In the genomic region with DNA sequence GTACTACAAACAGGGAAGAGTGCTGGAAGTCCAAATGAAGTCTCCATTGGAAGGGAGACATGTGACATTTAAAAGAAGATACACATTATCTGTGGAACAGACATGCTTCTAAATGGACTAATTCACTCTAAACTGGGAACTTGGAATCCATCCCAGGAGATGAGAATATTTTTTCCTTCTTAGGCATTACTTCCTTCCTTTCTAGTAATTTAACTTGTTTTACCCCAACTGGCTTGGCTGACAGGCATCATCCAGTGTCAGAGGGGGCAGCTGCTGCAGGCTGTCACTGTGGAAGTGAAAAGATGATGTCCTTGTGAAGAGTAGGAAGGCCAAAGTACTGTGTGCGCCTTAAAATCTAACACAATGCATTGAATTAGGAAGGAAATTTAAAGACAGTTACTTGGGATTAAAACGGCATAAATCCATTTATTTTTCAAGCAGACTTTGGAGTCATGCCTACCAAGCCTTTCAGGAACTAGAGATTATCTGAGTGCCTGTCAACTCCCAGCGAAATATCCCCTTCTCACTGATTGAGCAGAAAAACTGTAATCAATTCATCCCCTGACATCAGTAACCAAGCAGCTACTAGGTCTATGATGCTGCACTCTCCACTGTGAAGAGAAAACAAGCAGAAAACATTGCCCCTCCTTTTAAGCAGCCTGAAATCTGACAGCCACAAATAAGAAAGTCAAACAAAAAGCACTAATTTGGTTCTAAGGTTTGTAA, we compare ENCODE assay signal across 25 cellular contexts.
"Had no signal": no experiment of that assay in that cellular context is flagged by ENCODE, and none has a peak within 500 bp of the region (broad histone marks: within the 10 kb centered on the region; RNA-seq: fewer than 3 reads in every experiment).

No MANE protein-coding gene starts in this region.

- H2AFZ ChIP-seq: parathyroid adenoma had no signal

- H3K9me3 ChIP-seq: gastrocnemius medialis, heart left ventricle, tibial nerve had no signal

- H3K4me3 ChIP-seq: body of pancreas, gastrocnemius medialis, skin epidermis, tibial nerve had no signal

- H3K27me3 ChIP-seq: body of pancreas, gastrocnemius medialis, heart left ventricle, tibial nerve had no signal

- H3K27ac ChIP-seq: body of pancreas, gastrocnemius medialis, parathyroid adenoma, tibial nerve had no signal

- ATAC-seq: activated CD8-positive, alpha-beta T cell treated with anti-CD3 and anti-CD28 coated beads, Interleukin-2, amount 10 ng/mL, durations not matched to agents 7 days and 5 days; activated naive CD4-positive, alpha-beta T cell treated with anti-CD3 and anti-CD28 coated beads, Interleukin-2, amount 50 U/mL, for 72 hours; activated T-cell treated with anti-CD3 and anti-CD28 coated beads, Interleukin-2, amount 50 U/mL, for 72 hours; body of pancreas; effector memory CD8-positive, alpha-beta T cell; gastrocnemius medialis; stimulated activated naive B cell treated with anti-CD40 and anti-IgM and Interleukin-4, amounts not matched to agents 10 μg/mL and 1 μg/mL and 100 μg/mL, for 72 hours had no signal

- FAIRE-seq: TTC549 had no signal

- H3K4me1 ChIP-seq: gastrocnemius medialis, parathyroid adenoma, tibial nerve had no signal

- H3K9ac ChIP-seq: parathyroid adenoma had no signal

- H3K79me2 ChIP-seq: parathyroid adenoma had no signal

- DNase-seq: activated B cell treated with CpG ODN at 0.5 μM for 24 hours; activated CD4-positive, alpha-beta T cell treated with anti-CD3 and anti-CD28 coated beads, Interleukin-2, amount 10 ng/mL, durations not matched to agents 24 days and 14 days; activated CD8-positive, alpha-beta memory T cell treated with anti-CD3 and anti-CD28 coated beads, Interleukin-2, amount 50 U/mL, for 4 hours; activated CD8-positive, alpha-beta T cell treated with anti-CD3 and anti-CD28 coated beads, Interleukin-2, amount 10 ng/mL, durations not matched to agents 7 days and 5 days; activated gamma-delta T cell; activated T-cell treated with anti-CD3 and anti-CD28 coated beads, Interleukin-2, amount 50 U/mL, for 72 hours; amniotic stem cell; body of pancreas; central memory CD4-positive, alpha-beta T cell; cortex of kidney; effector memory CD8-positive, alpha-beta T cell; gastrocnemius medialis; immature natural killer cell; naive B cell; retina; stimulated activated CD4-positive, alpha-beta T cell treated with anti-CD3 and anti-CD28 coated beads, Interleukin-15, amount 100 ng/mL, for 24 hours; stimulated activated CD4-positive, alpha-beta T cell treated with anti-CD3 and anti-CD28 coated beads, Interleukin-4, amount 100 ng/mL, for 1 hour; stimulated activated naive B cell treated with anti-CD40 and anti-IgM and Interleukin-4, amounts not matched to agents 10 μg/mL and 1 μg/mL and 100 μg/mL, for 72 hours; T-helper 2 cell had no signal

- H3K36me3 ChIP-seq: gastrocnemius medialis, heart left ventricle, tibial nerve had no signal
